ENCODE assay signal across 7 cellular contexts in the genomic region with DNA sequence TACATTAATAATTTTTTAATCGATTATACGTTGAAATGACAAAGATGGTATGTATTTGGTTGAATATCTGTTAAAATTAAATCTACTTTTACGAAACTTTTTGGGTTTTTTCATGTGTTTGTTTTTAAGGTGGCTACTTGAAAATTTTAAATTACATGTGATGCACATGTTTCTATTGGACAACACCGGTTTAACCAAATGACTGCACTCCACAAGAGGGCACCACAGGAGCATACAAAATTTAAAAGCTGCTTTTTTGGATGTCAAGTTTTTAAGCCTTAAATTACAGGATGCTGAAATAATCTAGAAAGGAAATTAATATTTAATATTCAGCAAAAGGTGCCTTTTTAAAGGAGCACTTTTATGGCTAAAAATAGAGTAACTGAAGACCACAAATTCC.
DNase-seq lines count a peak whose midpoint lies in the region; TF ChIP-seq lines count a peak whose summit lies in the region.

No MANE protein-coding gene starts in this region.

- no peak overlapping the region for H3K18ac ChIP-seq in mesendoderm (ENCODE audit: low read length)

- H3K56ac ChIP-seq in mesendoderm (ENCODE audit: low read length): no peak overlapping the region

- TF ChIP-seq EP300 in tibial nerve (IDR thresholded peaks at IDR 0.05): no peak

- H4K5ac ChIP-seq in mesendoderm (ENCODE audit: low read length): no peak overlapping the region

- H3K27me3 ChIP-seq in mesendoderm (ENCODE audit: insufficient read depth, low read length, poor library complexity) (no peaks in the 10 kb centered on the region), tibial nerve (no peaks in the 10 kb centered on the region)

- H3K9ac ChIP-seq in mesendoderm (ENCODE audit: low read length): no peak overlapping the region

- H3K4me3 ChIP-seq in choroid plexus epithelial cell (ENCODE audit: low read depth, low read length) (no peak overlapping the region), mesendoderm (ENCODE audit: low read length) (no peak overlapping the region), tibial nerve (no peak overlapping the region)

- TF ChIP-seq CTCF in choroid plexus epithelial cell (conservative IDR thresholded peaks at IDR 0.05; ENCODE audit: low read depth, low read length) (peak; percentile 73), tibial nerve (IDR thresholded peaks at IDR 0.05) (peak; percentile 39 to 65 (median 48))

- H3K79me1 ChIP-seq in mesendoderm (ENCODE audit: low read length): peaks cover 2% of the 10 kb centered on the region

- H3K4ac ChIP-seq in mesendoderm (ENCODE audit: low read depth, low read length): no peak overlapping the region

- H2BK15ac ChIP-seq in mesendoderm (replicated peaks; ENCODE audit: low read depth): no peak overlapping the region

- H3K4me2 ChIP-seq in mesendoderm (ENCODE audit: low read length): no peak overlapping the region

- no peak overlapping the region for H3K23ac ChIP-seq in mesendoderm (ENCODE audit: low read length)

- H3K27ac ChIP-seq in mesendoderm (ENCODE audit: low read depth, low read length) (no peak overlapping the region), tibial nerve (no peak overlapping the region)

- no peaks in the 10 kb centered on the region for H3K36me3 ChIP-seq in mesendoderm (ENCODE audit: control insufficient read depth, insufficient read depth, low read length)
- H3K36me3 ChIP-seq in tibial nerve: peaks cover 0 to 58% (median 2%) of the 10 kb centered on the region in 3 donors

- TF ChIP-seq POLR2A in tibial nerve (IDR thresholded peaks at IDR 0.05): no peak

- WGBS in mesendoderm (ENCODE audit: extremely low coverage, insufficient coverage, low lambda C conversion rate): 100% methylated on average over 2 of the region's 4 CpGs
- WGBS in tibial nerve, 2 donors: 67 to 71% methylated on average over 4 of the region's 4 CpGs

- DNase-seq in EL: peak; percentile 54
- DNase-seq in LHCN-M2 (ENCODE audit: low read depth): peak; percentile 60
- peak; percentile 13 for DNase-seq in UCSD-AML1 (lab: John Stamatoyannopoulos, UW; ENCODE audit: unreplicated experiment)
- DNase-seq in choroid plexus epithelial cell (ENCODE audit: low read depth): peak; percentile 79
- DNase-seq in mesendoderm: peak; percentile 51
- DNase-seq in tibial nerve (ENCODE audit: low spot score in 2 of 2): peak in 1 of 2 donors; percentile 71
- DNase-seq in 8988T: no peak

- no peak overlapping the region for H2BK120ac ChIP-seq in mesendoderm (ENCODE audit: low read depth, low read length)

- no peak overlapping the region for H2BK5ac ChIP-seq in mesendoderm (ENCODE audit: low read length)

- H2AK5ac ChIP-seq in mesendoderm (ENCODE audit: low read length): no peak overlapping the region

- H3K4me1 ChIP-seq in mesendoderm (ENCODE audit: control insufficient read depth, low read depth, low read length): no peaks in the 10 kb centered on the region
- peaks cover 0 to 11% (median 0%) of the 10 kb centered on the region in 4 donors for H3K4me1 ChIP-seq in tibial nerve

- H3K79me2 ChIP-seq in mesendoderm (ENCODE audit: control insufficient read depth, insufficient read depth, low read length): no peaks in the 10 kb centered on the region

- H4K8ac ChIP-seq in mesendoderm (ENCODE audit: low read depth, low read length): no peak overlapping the region

- H3K9me3 ChIP-seq in tibial nerve: no peaks in the 10 kb centered on the region
